Comparison of ENCODE assay signal across 8 cellular contexts in the genomic region with DNA sequence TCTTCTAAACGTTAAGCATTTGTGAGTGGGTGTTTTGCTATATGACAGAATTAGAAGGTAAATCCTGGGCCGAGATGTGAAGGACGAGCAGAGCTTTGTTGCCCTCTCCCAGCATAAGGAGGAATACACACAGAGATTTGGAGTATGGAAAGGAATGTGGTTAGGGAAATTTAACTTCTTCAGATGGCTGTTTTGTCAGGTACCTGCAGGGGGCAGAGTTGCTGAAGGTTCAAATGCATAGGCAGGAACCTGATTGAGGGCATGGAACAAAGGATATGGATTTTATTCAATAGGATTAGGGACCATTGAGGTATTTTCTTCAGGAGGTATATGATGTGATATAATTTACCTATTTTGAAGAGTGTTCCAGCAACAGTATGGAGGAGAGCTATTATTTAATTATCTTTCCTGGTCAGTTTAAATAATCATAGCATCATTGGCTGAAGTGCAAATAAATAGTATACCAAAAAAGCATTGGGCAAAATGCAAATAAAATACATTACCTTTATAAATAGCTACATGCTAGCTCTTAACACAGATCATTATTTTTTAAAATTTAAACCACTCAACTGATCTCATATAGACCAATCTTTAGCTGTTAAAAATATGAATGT.
DNase-seq lines count a peak whose midpoint lies in the region; ATAC-seq, FAIRE-seq and TF ChIP-seq lines count a peak whose summit lies in the region.

No MANE protein-coding gene starts in this region.

- no peaks in the 10 kb centered on the region for H3K9me1 ChIP-seq in K562 (ENCODE audit: control insufficient read depth, insufficient read depth, low read length)

- no peaks in the 10 kb centered on the region for H3K36me3 ChIP-seq in K562 (ENCODE audit: control insufficient read depth, insufficient read depth, low read length)

- no peak overlapping the region for H3K27ac ChIP-seq in K562 (ENCODE audit: extremely low read depth, low read depth, low read length)

- H4K20me1 ChIP-seq in K562 (replicated peaks; ENCODE audit: control insufficient read depth, insufficient read depth, low read length) = no peaks in the 10 kb centered on the region

- H3K9ac ChIP-seq in K562 (ENCODE audit: insufficient read depth in 1 of 2, low read depth in 2 of 2, low read length in 2 of 2) = no peak overlapping the region

- intact Hi-C loops in K562 (cut with micrococcal nuclease) = loop anchor here (1.0 kb wide), 1 partner anchor 290 kb away; no protein-coding TSS in a partner anchor

- CTCF ChIA-PET in K562 (lab: Yijun Ruan, JAX; ENCODE audit: low intra/inter-chr PET ratio) = interaction anchor here (0.6 kb wide), 1 partner anchor 88 kb away, joined by 3 read pairs; no protein-coding TSS in a partner anchor

- BruUV-seq in K562 (replicated peaks; lab: Mats Ljungman, UMichigan) = no TSS peak

- POLR2A ChIA-PET in K562 (lab: Yijun Ruan, JAX) = no interaction called here

- WGBS in K562 (ENCODE audit: insufficient coverage, low coverage, missing lambda C conversion rate) = 0% methylated on average over 3 of the region's 3 CpGs

- H3K4me1 Mint-ChIP-seq in stimulated activated naive CD8-positive, alpha-beta T cell treated with anti-CD3 and anti-CD28 coated beads, Interleukin-15, amount 100 ng/mL, for 72 hours = no peaks in the 10 kb centered on the region

- no peak overlapping the region for H3K4me3 Mint-ChIP-seq in stimulated activated naive CD8-positive, alpha-beta T cell treated with anti-CD3 and anti-CD28 coated beads, Interleukin-15, amount 100 ng/mL, for 72 hours

- no peak overlapping the region for H3K4me2 ChIP-seq in K562 (ENCODE audit: insufficient read depth, low read length)

- no peak for TF ChIP-seq EP300 in K562 (IDR thresholded peaks at IDR 0.05; ENCODE audit: low read length)

- H3K9me3 Mint-ChIP-seq in stimulated activated naive CD8-positive, alpha-beta T cell treated with anti-CD3 and anti-CD28 coated beads, Interleukin-15, amount 100 ng/mL, for 72 hours = no peaks in the 10 kb centered on the region

- no peak overlapping the region for H3K4me3 ChIP-seq in K562

- H2AFZ ChIP-seq in K562 (ENCODE audit: low read depth, low read length) = no peak overlapping the region

- H3K9me3 ChIP-seq in K562 (replicated peaks; ENCODE audit: control insufficient read depth, insufficient read depth, low read depth, low read length) = no peaks in the 10 kb centered on the region

- TF ChIP-seq POLR2A in K562 (conservative IDR thresholded peaks at IDR 0.05) = no peak
- no peak for TF ChIP-seq POLR2A in GM12891 (IDR thresholded peaks at IDR 0.05; ENCODE audit: low read depth, low read length)

- TF ChIP-seq RAD21 in K562 (CRISPR knock-in tag; conservative IDR thresholded peaks at IDR 0.05 in 1 of 2, IDR thresholded peaks at IDR 0.05 in 1 of 2) = peak in 1 of 2 experiments; percentile 27; a peak in 1 of 4 replicates

- FAIRE-seq in K562 (lab: Jason Lieb, UNC) (no peak), GM12891 (lab: Jason Lieb, UNC) (no peak)

- no peak overlapping the region for H3K27ac Mint-ChIP-seq in stimulated activated naive CD8-positive, alpha-beta T cell treated with anti-CD3 and anti-CD28 coated beads, Interleukin-15, amount 100 ng/mL, for 72 hours

- H3K4me1 ChIP-seq in K562 (replicated peaks in 1 of 2; ENCODE audit: control insufficient read depth in 2 of 2, insufficient read depth in 2 of 2, low read length in 2 of 2) = no peaks in the 10 kb centered on the region

- in situ Hi-C loops in K562 (cut with MboI) = no loop called here

- DNase-seq in stimulated activated naive CD8-positive, alpha-beta T cell treated with anti-CD3 and anti-CD28 coated beads, Interleukin-15, Interleukin-2, amounts not matched to agents 100 U/mL and 50 U/mL, for 24 hours = peak; percentile 14
- DNase-seq in stimulated activated naive CD8-positive, alpha-beta T cell treated with anti-CD3 and anti-CD28 coated beads, Interleukin-15, amount 100 ng/mL, for 72 hours = no peak
- DNase-seq in NCI-H345 (lab: John Stamatoyannopoulos, UW) (peak; percentile 42), K562 (ENCODE audit: extremely low read depth in 1 of 4, low spot score in 3 of 4) (peak; percentile 10 to 40 (median 20)), lung microvascular endothelial cell (ENCODE audit: low read depth in 2 of 2) (peak; percentile 43 to 56), NCI-H1436 treated with DMSO at 0.1 percent for 48 hours (lab: John Stamatoyannopoulos, UW) (no peak), GM12891 (ENCODE audit: insufficient read length, low spot score) (no peak)

- TF ChIP-seq CTCF in K562 (IDR thresholded peaks at IDR 0.05 in 2 of 3, conservative IDR thresholded peaks at IDR 0.05 in 1 of 3; ENCODE audit: insufficient read depth in 2 of 3, low read depth in 1 of 3, low read length in 3 of 3) = peak; percentile 30 to 52 (median 49); a peak in 4 of 6 replicates

- H3K79me2 ChIP-seq in K562 (ENCODE audit: control insufficient read depth, insufficient read depth, low read length) = no peaks in the 10 kb centered on the region

- peaks cover 10% of the 10 kb centered on the region for H3K27me3 Mint-ChIP-seq in stimulated activated naive CD8-positive, alpha-beta T cell treated with anti-CD3 and anti-CD28 coated beads, Interleukin-15, amount 100 ng/mL, for 72 hours

- no peak for ATAC-seq in stimulated activated naive CD8-positive, alpha-beta T cell treated with anti-CD3 and anti-CD28 coated beads, Interleukin-15, Interleukin-2, amounts not matched to agents 100 U/mL and 50 U/mL, for 24 hours
- no peak for ATAC-seq in stimulated activated naive CD8-positive, alpha-beta T cell treated with anti-CD3 and anti-CD28 coated beads, Interleukin-15, amount 100 ng/mL, for 72 hours
- ATAC-seq in HG02885 (IDR thresholded peaks at IDR 0.05; ENCODE audit: poor library complexity, unreplicated experiment) (peak; percentile 88), K562 (no peak)

- H3K27me3 ChIP-seq in K562 (ENCODE audit: control insufficient read depth in 2 of 2, insufficient read depth in 2 of 2, low read length in 2 of 2) = no peaks in the 10 kb centered on the region

TF ChIP-seq in K562, 482 proteins besides CTCF, POLR2A, EP300 and RAD21:
- no peak for TF ChIP-seq ZNF77 (CRISPR knock-in tag; IDR thresholded peaks at IDR 0.05)
- 0 out of 2 replicates have a peak, but pooled peaks have one; percentile 12 for TF ChIP-seq SMC3 (conservative IDR thresholded peaks at IDR 0.05; ENCODE audit: insufficient read depth, low read depth, low read length)
TF ChIP-seq in K562: peak in this region for 1.

TF ChIP-seq in GM12891, 5 proteins besides CTCF, POLR2A, EP300 and RAD21:
- no peak for TF ChIP-seq POLR2AphosphoS5 (IDR thresholded peaks at IDR 0.05; ENCODE audit: low read depth, low read length)
- no peak for TF ChIP-seq TAF1 (IDR thresholded peaks at IDR 0.05; ENCODE audit: low read depth, low read length)
- TF ChIP-seq PAX5 (IDR thresholded peaks at IDR 0.05; ENCODE audit: insufficient read depth, low read length, severe bottlenecking) = no peak
- no peak for TF ChIP-seq POU2F2 (IDR thresholded peaks at IDR 0.05; ENCODE audit: low read depth, low read length)
- no peak for TF ChIP-seq SPI1 (IDR thresholded peaks at IDR 0.05; ENCODE audit: low read depth, low read length)

Comparison
In these comparisons a context has a peak if more than half of its experiments do, and no peak if none do; other contexts are left out.
1. DNase-seq: peak in stimulated activated naive CD8-positive, alpha-beta T cell treated with anti-CD3 and anti-CD28 coated beads, Interleukin-15, Interleukin-2, amounts not matched to agents 100 U/mL and 50 U/mL, for 24 hours (single experiment), NCI-H345 (single experiment), K562 (4 of 4) and lung microvascular endothelial cell (2 of 2); none in stimulated activated naive CD8-positive, alpha-beta T cell treated with anti-CD3 and anti-CD28 coated beads, Interleukin-15, amount 100 ng/mL, for 72 hours (0 of 2), NCI-H1436 treated with DMSO at 0.1 percent for 48 hours (single experiment) and GM12891 (single experiment).